In genomic region chr3:8712045-8712870, GRCh38 we compare ENCODE assay signal across 14 cellular contexts. TPM values are rescaled to one million over a fixed set of nuclear protein-coding genes. Genes with fewer than 3 reads are reported as not detected.
DNase-seq lines count a peak whose midpoint lies in the region; ATAC-seq and TF ChIP-seq lines count a peak whose summit lies in the region.
"Had no signal": no experiment of that assay in that cellular context is flagged by ENCODE, and none has a peak within 500 bp of the region (broad histone marks: within the 10 kb centered on the region; RNA-seq: fewer than 3 reads in every experiment).

No MANE protein-coding gene starts in this region.

- H3K27me3 ChIP-seq in breast epithelium (no peaks in the 10 kb centered on the region), OCI-LY1 (ENCODE audit: insufficient read depth, low read length) (no peaks in the 10 kb centered on the region), testis (no peaks in the 10 kb centered on the region)

- H3K36me3 ChIP-seq in breast epithelium (no peaks in the 10 kb centered on the region), OCI-LY1 (ENCODE audit: insufficient read depth, low read length) (no peaks in the 10 kb centered on the region), testis (ENCODE audit: low read depth, missing control alignments) (no peaks in the 10 kb centered on the region)

- no peaks in the 10 kb centered on the region for H3K27me3 Mint-ChIP-seq in MCF 10A (ENCODE audit: insufficient read depth, unreplicated experiment)

- intact Hi-C loops in MCF 10A (cut with micrococcal nuclease), result loop anchor here (1.0 to 5.0 kb wide), 2 partner anchors 28 to 45 kb away; no protein-coding TSS in a partner anchor
- intact Hi-C loops in breast epithelium (cut with DNase I; ENCODE audit: low total_unique reads), result no loop called here
- intact Hi-C loops in testis (cut with DNase I; ENCODE audit: low total_unique reads), result no loop called here

- 75 to 82% methylated on average over 7 of the region's 7 CpGs for WGBS in testis, 2 donors

- H3K79me2 ChIP-seq in OCI-LY1 (ENCODE audit: insufficient read depth, low read length), result no peaks in the 10 kb centered on the region

- peak; percentile 86 for DNase-seq in MCF 10A (ENCODE audit: unreplicated experiment)
- no peak for DNase-seq in breast epithelium (ENCODE audit: low spot score in 2 of 2)
- DNase-seq in epithelial cell of proximal tubule (ENCODE audit: low read depth), result peak; percentile 10
- peak; percentile 18 for DNase-seq in superior temporal gyrus (ENCODE audit: extremely low spot score)
- no peak for DNase-seq in testis
- no peak for DNase-seq in stimulated activated effector memory CD8-positive, alpha-beta T cell treated with anti-CD3 and anti-CD28 coated beads, Interleukin-12 subunit alpha, Interleukin-12 subunit beta, amount 100 ng/mL, for 72 hours (ENCODE audit: low spot score in 2 of 2)
- DNase-seq: activated CD4-positive, alpha-beta T cell treated with anti-CD3 and anti-CD28 coated beads for 48 hours; islet precursor cell; NCI-H1048 had no signal

- H3K9me3 ChIP-seq in breast epithelium, result no peaks in the 10 kb centered on the region
- no peaks in the 10 kb centered on the region for H3K9me3 ChIP-seq in OCI-LY1 (ENCODE audit: low read length)
- H3K9me3 ChIP-seq in testis, result no peaks in the 10 kb centered on the region

- H3K9ac ChIP-seq in OCI-LY1 (ENCODE audit: low read length), result peak overlapping the region; percentile 26; the same call in 1 of the 2 replicates

- H3K4me1 ChIP-seq in breast epithelium (no peaks in the 10 kb centered on the region), OCI-LY1 (ENCODE audit: insufficient read depth, low read length, severe bottlenecking) (peaks cover 19% of the 10 kb centered on the region), testis (no peaks in the 10 kb centered on the region)

- H3K9me3 Mint-ChIP-seq in MCF 10A (ENCODE audit: unreplicated experiment), result no peaks in the 10 kb centered on the region
- H3K9me3 Mint-ChIP-seq in stimulated activated effector memory CD8-positive, alpha-beta T cell treated with anti-CD3 and anti-CD28 coated beads, Interleukin-12 subunit alpha, Interleukin-12 subunit beta, amount 100 ng/mL, for 72 hours, result peaks cover 2% of the 10 kb centered on the region
- H3K9me3 Mint-ChIP-seq: type B pancreatic cell had no signal

- no TSS peak for BruUV-seq in MCF 10A (replicated peaks; lab: Mats Ljungman, UMichigan)

- H3K4me3 ChIP-seq in breast epithelium, result no peak overlapping the region
- no peak overlapping the region for H3K4me3 ChIP-seq in OCI-LY1 (ENCODE audit: low read depth, low read length, poor library complexity, severe bottlenecking)
- no peak overlapping the region for H3K4me3 ChIP-seq in epithelial cell of proximal tubule (ENCODE audit: low read depth, low read length)
- no peak overlapping the region for H3K4me3 ChIP-seq in testis

- H3K4me2 ChIP-seq in OCI-LY1 (ENCODE audit: low read length), result peak overlapping the region; percentile 37

- CTCF ChIA-PET in MCF 10A (lab: Yijun Ruan, JAX), result interaction anchor here (0.5 to 2.2 kb wide), 6 partner anchors 12 to 57 kb away, joined by 3 to 6 read pairs (median 4); partner anchors contain the start of gene OXTR

- peak overlapping the region; percentile 84 for H3K27ac Mint-ChIP-seq in MCF 10A (ENCODE audit: low read depth, unreplicated experiment)
- no peak overlapping the region for H3K27ac Mint-ChIP-seq in stimulated activated effector memory CD8-positive, alpha-beta T cell treated with anti-CD3 and anti-CD28 coated beads, Interleukin-12 subunit alpha, Interleukin-12 subunit beta, amount 100 ng/mL, for 72 hours
- H3K27ac Mint-ChIP-seq: activated naive CD8-positive, alpha-beta T cell; type B pancreatic cell had no signal

- POLR2A ChIA-PET in MCF 10A (lab: Yijun Ruan, JAX), result interaction anchor here (0.7 to 1.8 kb wide), 3 partner anchors 11 to 29 kb away, joined by 3 to 10 read pairs (median 4); no protein-coding TSS in a partner anchor

- peak overlapping the region; percentile 42 for H3K4me3 Mint-ChIP-seq in MCF 10A (ENCODE audit: unreplicated experiment)
- H3K4me3 Mint-ChIP-seq in stimulated activated effector memory CD8-positive, alpha-beta T cell treated with anti-CD3 and anti-CD28 coated beads, Interleukin-12 subunit alpha, Interleukin-12 subunit beta, amount 100 ng/mL, for 72 hours, result no peak overlapping the region
- H3K4me3 Mint-ChIP-seq: activated naive CD8-positive, alpha-beta T cell; type B pancreatic cell had no signal

- H3F3A ChIP-seq in OCI-LY1 (ENCODE audit: insufficient read depth, low read length), result no peaks in the 10 kb centered on the region

- H3K9me2 ChIP-seq in OCI-LY1 (ENCODE audit: low read depth, low read length), result no peaks in the 10 kb centered on the region

- H3K4me1 Mint-ChIP-seq in MCF 10A (ENCODE audit: insufficient read depth, unreplicated experiment), result peaks cover 25% of the 10 kb centered on the region
- H3K4me1 Mint-ChIP-seq in stimulated activated effector memory CD8-positive, alpha-beta T cell treated with anti-CD3 and anti-CD28 coated beads, Interleukin-12 subunit alpha, Interleukin-12 subunit beta, amount 100 ng/mL, for 72 hours, result no peaks in the 10 kb centered on the region

- no peaks in the 10 kb centered on the region for H4K20me1 ChIP-seq in OCI-LY1 (ENCODE audit: insufficient read depth, low read length)

- H3K36me3 Mint-ChIP-seq in MCF 10A (ENCODE audit: insufficient read depth, unreplicated experiment), result no peaks in the 10 kb centered on the region
- H3K36me3 Mint-ChIP-seq in stimulated activated effector memory CD8-positive, alpha-beta T cell treated with anti-CD3 and anti-CD28 coated beads, Interleukin-12 subunit alpha, Interleukin-12 subunit beta, amount 100 ng/mL, for 72 hours, result no peaks in the 10 kb centered on the region
- H3K36me3 Mint-ChIP-seq: activated naive CD8-positive, alpha-beta T cell; type B pancreatic cell had no signal

- no peak for TF ChIP-seq POLR2A in breast epithelium (IDR thresholded peaks at IDR 0.05)
- TF ChIP-seq POLR2A in testis (IDR thresholded peaks at IDR 0.05), result no peak

- no peak for TF ChIP-seq CTCF in MCF 10A (IDR thresholded peaks at IDR 0.05; ENCODE audit: unreplicated experiment)
- TF ChIP-seq CTCF in breast epithelium (IDR thresholded peaks at IDR 0.05), result no peak
- no peak for TF ChIP-seq CTCF in OCI-LY1 (IDR thresholded peaks at IDR 0.05; ENCODE audit: low read length)
- no peak for TF ChIP-seq CTCF in epithelial cell of proximal tubule (conservative IDR thresholded peaks at IDR 0.05; ENCODE audit: low read depth, low read length)
- TF ChIP-seq CTCF in testis (IDR thresholded peaks at IDR 0.05), result no peak

- no peak for ATAC-seq in stimulated activated effector memory CD8-positive, alpha-beta T cell treated with anti-CD3 and anti-CD28 coated beads, Interleukin-12 subunit alpha, Interleukin-12 subunit beta, amount 100 ng/mL, for 72 hours
- no peak for ATAC-seq in GM21367 (IDR thresholded peaks at IDR 0.05; ENCODE audit: unreplicated experiment)
- ATAC-seq: Panc1 had no signal

- H2AFZ ChIP-seq in OCI-LY1 (ENCODE audit: low read length), result peak overlapping the region; percentile 58; the same call in 1 of the 2 replicates

- H3K27ac ChIP-seq in breast epithelium, result no peak overlapping the region
- H3K27ac ChIP-seq in OCI-LY1 (ENCODE audit: low read depth, low read length, poor library complexity, severe bottlenecking), result peak overlapping the region; percentile 63
- no peak overlapping the region for H3K27ac ChIP-seq in testis

RNA-seq across cellular contexts. Expression of gene CAV3, which starts 21.3 kb away (rescaled TPM):
- total RNA-seq in MCF 10A (2022), result not detected in 2 replicates
- not detected for total RNA-seq in breast epithelium
- total RNA-seq in epithelial cell of proximal tubule, result not detected in 2 replicates
- not detected for total RNA-seq in testis
- 1.3 TPM for polyA plus RNA-seq in testis (ENCODE audit: insufficient read depth, low read depth, low replicate concordance)

RNA-seq across cellular contexts. Expression of gene OXTR, which starts 57.2 kb away (rescaled TPM):
- total RNA-seq in MCF 10A (2022) (0.63 and 1.2 TPM in 2 replicates), breast epithelium (100 to 1,000 TPM in 2 of 3 donors, under 1 TPM in 1; 0.32 to 250 (median 105) TPM), epithelial cell of proximal tubule (5.9 and 8.4 TPM in 2 replicates), testis (1 to 10 TPM; 1.8 to 4.2 TPM)
- 0.58 TPM for polyA plus RNA-seq in testis (ENCODE audit: insufficient read depth, low read depth, low replicate concordance)

Comparison
In these comparisons a context has a peak if more than half of its experiments do, and no peak if none do; other contexts are left out.
1. DNase-seq: peak in MCF 10A (single experiment), epithelial cell of proximal tubule (single experiment) and superior temporal gyrus (single experiment); none in breast epithelium (0 of 2), testis (single experiment) and stimulated activated effector memory CD8-positive, alpha-beta T cell treated with anti-CD3 and anti-CD28 coated beads, Interleukin-12 subunit alpha, Interleukin-12 subunit beta, amount 100 ng/mL, for 72 hours (0 of 2).